In genomic region chr6:56521454-56521853, GRCh38 we compare ENCODE assay signal across 19 cellular contexts.
DNase-seq lines count a peak whose midpoint lies in the region; ATAC-seq, FAIRE-seq and TF ChIP-seq lines count a peak whose summit lies in the region.
"Had no signal": no experiment of that assay in that cellular context is flagged by ENCODE, and none has a peak within 500 bp of the region (broad histone marks: within the 10 kb centered on the region; RNA-seq: fewer than 3 reads in every experiment).

No MANE protein-coding gene starts in this region.

- H3K36me3 Mint-ChIP-seq in nephron progenitor cell (ENCODE audit: low read depth), result peaks cover 43% of the 10 kb centered on the region
- H3K36me3 Mint-ChIP-seq in stimulated activated memory B cell treated with anti-CD40 and anti-IgM and Interleukin-4, amounts not matched to agents 10 μg/mL and 1 μg/mL and 100 μg/mL, for 72 hours, result no peaks in the 10 kb centered on the region
- H3K36me3 Mint-ChIP-seq: activated naive CD8-positive, alpha-beta T cell treated with anti-CD3 and anti-CD28 coated beads for 36 hours had no signal

- H3K9me3 ChIP-seq in HUES64 (ENCODE audit: insufficient read depth, low read depth, low read length), result no peaks in the 10 kb centered on the region
- H3K9me3 ChIP-seq in colonic mucosa, result no peaks in the 10 kb centered on the region
- H3K9me3 ChIP-seq in HepG2 (ENCODE audit: low read length), result no peaks in the 10 kb centered on the region
- H3K9me3 ChIP-seq in transverse colon, result no peaks in the 10 kb centered on the region
- H3K9me3 ChIP-seq in trophoblast cell (ENCODE audit: insufficient read depth, low read depth, low read length), result no peaks in the 10 kb centered on the region
- H3K9me3 ChIP-seq: left lung, thoracic aorta had no signal

- TF ChIP-seq POLR2A in HepG2 (IDR thresholded peaks at IDR 0.05; ENCODE audit: insufficient read depth in 1 of 2, low read depth in 2 of 2, low read length in 2 of 2) (no peak), transverse colon (IDR thresholded peaks at IDR 0.05) (no peak)

- no peak overlapping the region for H4K8ac ChIP-seq in trophoblast cell (ENCODE audit: low read depth, low read length)

- WGBS in HUES64, result 100% methylated on average over 1 of the region's 2 CpGs
- 46% methylated on average over 2 of the region's 2 CpGs for WGBS in HepG2 (ENCODE audit: low lambda C conversion rate)
- 62 to 77% methylated on average over 2 of the region's 2 CpGs for WGBS in transverse colon (ENCODE audit: low coverage in 1 of 2), 2 donors
- WGBS in trophoblast cell (ENCODE audit: extremely low coverage, insufficient coverage, insufficient read length), result no CpG with 5 or more reads among the region's 2 CpGs

- no peaks in the 10 kb centered on the region for H3K27me3 Mint-ChIP-seq in nephron progenitor cell (ENCODE audit: low read depth, poor library complexity)
- H3K27me3 Mint-ChIP-seq in stimulated activated memory B cell treated with anti-CD40 and anti-IgM and Interleukin-4, amounts not matched to agents 10 μg/mL and 1 μg/mL and 100 μg/mL, for 72 hours, result no peaks in the 10 kb centered on the region
- H3K27me3 Mint-ChIP-seq: activated CD4-positive, alpha-beta memory T cell treated with anti-CD3 and anti-CD28 coated beads, Interleukin-2, amount 10 ng/mL, durations not matched to agents 7 days and 5 days; activated naive CD8-positive, alpha-beta T cell treated with anti-CD3 and anti-CD28 coated beads for 36 hours; T-cell had no signal

- no peak for FAIRE-seq in HepG2 (lab: Jason Lieb, UNC)

- H3K4me1 ChIP-seq in HUES64 (ENCODE audit: insufficient read depth, low read length) (peaks cover 47% of the 10 kb centered on the region), colonic mucosa (no peaks in the 10 kb centered on the region), HepG2 (ENCODE audit: insufficient read depth, low read length) (peaks cover 40% of the 10 kb centered on the region), transverse colon (peaks cover 0 to 55% (median 19%) of the 10 kb centered on the region in 4 donors), trophoblast cell (ENCODE audit: control insufficient read depth in 1 of 2, insufficient read depth in 2 of 2, low read length in 2 of 2) (no peaks in the 10 kb centered on the region)

- intact Hi-C loops in colonic mucosa (cut with DNase I) (no loop called here), HepG2 (cut with micrococcal nuclease; ENCODE audit: unreplicated experiment) (loop anchor here (2.0 kb wide), 1 partner anchor 17 kb away; no protein-coding TSS in a partner anchor), transverse colon (cut with DNase I; ENCODE audit: low total_unique reads) (no loop called here)

- H2AFZ ChIP-seq in HepG2 (ENCODE audit: low read length), result no peak overlapping the region
- no peak overlapping the region for H2AFZ ChIP-seq in trophoblast cell (ENCODE audit: insufficient read depth, low read length, poor library complexity)

- H3K27me3 ChIP-seq in HUES64 (ENCODE audit: insufficient read depth, low read length) (no peaks in the 10 kb centered on the region), colonic mucosa (no peaks in the 10 kb centered on the region), HepG2 (ENCODE audit: control insufficient read depth in 1 of 2, insufficient read depth in 2 of 2, low read length in 2 of 2) (no peaks in the 10 kb centered on the region), transverse colon (no peaks in the 10 kb centered on the region), trophoblast cell (ENCODE audit: insufficient read depth, low read length) (no peaks in the 10 kb centered on the region)
- H3K27me3 ChIP-seq: left lung had no signal

- no peaks in the 10 kb centered on the region for H3K79me1 ChIP-seq in trophoblast cell (ENCODE audit: low read length)

- peaks cover 41% of the 10 kb centered on the region for H3K36me3 ChIP-seq in HUES64 (ENCODE audit: insufficient read depth, low read length)
- no peaks in the 10 kb centered on the region for H3K36me3 ChIP-seq in colonic mucosa
- H3K36me3 ChIP-seq in HepG2 (replicated peaks in 1 of 2; ENCODE audit: control insufficient read depth in 1 of 2, insufficient read depth in 2 of 2, low read length in 2 of 2), result peaks cover 6 to 19% of the 10 kb centered on the region in 2 experiments
- peaks cover 0 to 11% (median 1%) of the 10 kb centered on the region in 4 donors for H3K36me3 ChIP-seq in transverse colon
- H3K36me3 ChIP-seq in trophoblast cell (ENCODE audit: control insufficient read depth in 1 of 2, insufficient read depth in 2 of 2, low read length in 2 of 2), result peaks cover 4 to 10% of the 10 kb centered on the region in 2 experiments

- no peak overlapping the region for H2BK120ac ChIP-seq in trophoblast cell (ENCODE audit: insufficient read depth, low read length, poor library complexity)

- H4K12ac ChIP-seq in trophoblast cell (ENCODE audit: low read depth, low read length), result no peak overlapping the region

- H4K91ac ChIP-seq in trophoblast cell (ENCODE audit: low read depth, low read length), result no peak overlapping the region

- H3K4me2 ChIP-seq in HepG2 (ENCODE audit: low read depth, low read length) (no peak overlapping the region), trophoblast cell (ENCODE audit: low read length) (no peak overlapping the region)

- peaks cover 9% of the 10 kb centered on the region for H3K4me1 Mint-ChIP-seq in nephron progenitor cell
- H3K4me1 Mint-ChIP-seq in stimulated activated memory B cell treated with anti-CD40 and anti-IgM and Interleukin-4, amounts not matched to agents 10 μg/mL and 1 μg/mL and 100 μg/mL, for 72 hours, result no peaks in the 10 kb centered on the region
- H3K4me1 Mint-ChIP-seq: activated CD4-positive, alpha-beta memory T cell treated with anti-CD3 and anti-CD28 coated beads, Interleukin-2, amount 10 ng/mL, durations not matched to agents 7 days and 5 days; activated naive CD8-positive, alpha-beta T cell treated with anti-CD3 and anti-CD28 coated beads for 36 hours; T-cell had no signal

- TF ChIP-seq CTCF in colonic mucosa (IDR thresholded peaks at IDR 0.05) (no peak), HepG2 (CRISPR knock-in tag; IDR thresholded peaks at IDR 0.05) (no peak), transverse colon (IDR thresholded peaks at IDR 0.05) (no peak), nephron progenitor cell (IDR thresholded peaks at IDR 0.05) (no peak)

- no peak overlapping the region for H3K4me3 ChIP-seq in HUES64 (ENCODE audit: low read length)
- no peak overlapping the region for H3K4me3 ChIP-seq in colonic mucosa
- H3K4me3 ChIP-seq in HepG2 (replicated peaks in 1 of 3; ENCODE audit: insufficient read depth in 1 of 3, low read depth in 2 of 3, low read length in 3 of 3), result no peak overlapping the region
- H3K4me3 ChIP-seq in transverse colon, result no peak overlapping the region
- no peak overlapping the region for H3K4me3 ChIP-seq in trophoblast cell (ENCODE audit: low read depth, low read length)
- H3K4me3 ChIP-seq: left lung, thoracic aorta had no signal

- H3K79me2 ChIP-seq in HepG2 (ENCODE audit: insufficient read depth, low read length) (no peaks in the 10 kb centered on the region), trophoblast cell (ENCODE audit: control insufficient read depth, insufficient read depth, low read length, poor library complexity) (no peaks in the 10 kb centered on the region)

- POLR2A ChIA-PET in HepG2 (lab: Yijun Ruan, JAX), result interaction anchor here (2.3 to 3.9 kb wide), 3 partner anchors 10 to 122 kb away, joined by 7 to 27 read pairs (median 10); no protein-coding TSS in a partner anchor

- CTCF ChIA-PET in HepG2 (lab: Yijun Ruan, JAX; ENCODE audit: low intra/inter-chr PET ratio, low total read pairs), result no interaction called here

- TF ChIP-seq RAD21 in HepG2 (CRISPR knock-in tag; IDR thresholded peaks at IDR 0.05), result no peak

- H3K4me3 Mint-ChIP-seq in nephron progenitor cell, result no peak overlapping the region
- no peak overlapping the region for H3K4me3 Mint-ChIP-seq in stimulated activated memory B cell treated with anti-CD40 and anti-IgM and Interleukin-4, amounts not matched to agents 10 μg/mL and 1 μg/mL and 100 μg/mL, for 72 hours
- H3K4me3 Mint-ChIP-seq: activated CD4-positive, alpha-beta memory T cell treated with anti-CD3 and anti-CD28 coated beads, Interleukin-2, amount 10 ng/mL, durations not matched to agents 7 days and 5 days; activated naive CD8-positive, alpha-beta T cell treated with anti-CD3 and anti-CD28 coated beads for 36 hours; T-cell had no signal

- H3K9ac ChIP-seq in HUES64 (ENCODE audit: low read depth, low read length), result no peak overlapping the region
- H3K9ac ChIP-seq in colonic mucosa (ENCODE audit: low read depth in 2 of 2, low read length in 2 of 2), result no peak overlapping the region
- H3K9ac ChIP-seq in HepG2 (ENCODE audit: insufficient read depth, low read depth, low read length), result no peak overlapping the region
- no peak overlapping the region for H3K9ac ChIP-seq in trophoblast cell (ENCODE audit: low read length)

- TF ChIP-seq EP300 in HepG2 (IDR thresholded peaks at IDR 0.05; ENCODE audit: low read depth in 2 of 2, low read length in 2 of 2) (peak in 1 of 2 experiments; percentile 80; a peak in 2 of 4 replicates), HepG2 (CRISPR knock-in tag; IDR thresholded peaks at IDR 0.05; ENCODE audit: borderline replicate concordance) (no peak), transverse colon (IDR thresholded peaks at IDR 0.05; ENCODE audit: low read depth) (no peak)

- ATAC-seq in HepG2 (peak; percentile 77), HG02852 (IDR thresholded peaks at IDR 0.05; ENCODE audit: unreplicated experiment) (no peak)
- no peak for ATAC-seq in stimulated activated memory B cell treated with anti-CD40 and anti-IgM and Interleukin-4, amounts not matched to agents 10 μg/mL and 1 μg/mL and 100 μg/mL, for 72 hours
- ATAC-seq: left lung, T-cell had no signal

- H3K14ac ChIP-seq in trophoblast cell (ENCODE audit: low read length), result no peak overlapping the region

- no peak for DNase-seq in colonic mucosa
- peak; percentile 83 for DNase-seq in HepG2 (ENCODE audit: low spot score)
- DNase-seq in transverse colon, result no peak
- DNase-seq in nephron progenitor cell, result no peak
- DNase-seq in trophoblast cell, result no peak
- DNase-seq: activated CD4-positive, alpha-beta memory T cell treated with anti-CD3 and anti-CD28 coated beads, Interleukin-2, amount 10 ng/mL, durations not matched to agents 7 days and 5 days; activated naive CD8-positive, alpha-beta T cell treated with anti-CD3 and anti-CD28 coated beads for 36 hours; activated T-cell treated with anti-CD3 and anti-CD28 coated beads, Interleukin-2, amount 50 U/mL, for 48 hours; AML-193; COR-L47; left lung; NCI-H1105 treated with DMSO at 0.1 percent for 48 hours; NCI-H2171; T-cell had no signal

- H3K27ac ChIP-seq in HUES64 (ENCODE audit: low read depth, low read length), result peak overlapping the region; percentile 17; the same call in 1 of the 2 replicates
- peak overlapping the region; percentile 5 for H3K27ac ChIP-seq in colonic mucosa
- peak overlapping the region; percentile 34 for H3K27ac ChIP-seq in HepG2 (ENCODE audit: extremely low read length, insufficient read depth, low read length)
- peak overlapping the region; percentile 64 to 72 (median 68) for H3K27ac ChIP-seq in transverse colon
- no peak overlapping the region for H3K27ac ChIP-seq in trophoblast cell (ENCODE audit: low read depth, low read length)
- H3K27ac ChIP-seq: VCaP had no signal

- H3K9me3 Mint-ChIP-seq in nephron progenitor cell, result no peaks in the 10 kb centered on the region
- peaks cover 6% of the 10 kb centered on the region for H3K9me3 Mint-ChIP-seq in stimulated activated memory B cell treated with anti-CD40 and anti-IgM and Interleukin-4, amounts not matched to agents 10 μg/mL and 1 μg/mL and 100 μg/mL, for 72 hours
- H3K9me3 Mint-ChIP-seq: activated CD4-positive, alpha-beta memory T cell treated with anti-CD3 and anti-CD28 coated beads, Interleukin-2, amount 10 ng/mL, durations not matched to agents 7 days and 5 days had no signal

- in situ Hi-C loops in HepG2 (cut with HindIII; ENCODE audit: extremely low pct_ligation_motif_present, low pct_unique_long_range_greater_than_20kb), result no loop called here
- in situ Hi-C loops in transverse colon (cut with MboI; ENCODE audit: low pct_ligation_motif_present in 1 of 4, low pct_unique_long_range_greater_than_20kb in 1 of 4, low sequenced_read_pairs in 3 of 4), result no loop called here

- no peak overlapping the region for H3K4ac ChIP-seq in trophoblast cell (ENCODE audit: low read depth, low read length)

- H4K20me1 ChIP-seq in HepG2 (ENCODE audit: insufficient read depth, low read length), result no peaks in the 10 kb centered on the region

- H3K23ac ChIP-seq in trophoblast cell (ENCODE audit: low read length), result no peak overlapping the region

- H2AK5ac ChIP-seq in trophoblast cell (ENCODE audit: low read length), result no peak overlapping the region

- H2BK5ac ChIP-seq in trophoblast cell (ENCODE audit: low read depth, low read length, poor library complexity), result no peak overlapping the region

- no peak overlapping the region for H2BK12ac ChIP-seq in trophoblast cell (ENCODE audit: low read length)

- no peak overlapping the region for H3K18ac ChIP-seq in trophoblast cell (ENCODE audit: low read length)

- no TSS peak for BruUV-seq in HepG2 (replicated peaks; lab: Mats Ljungman, UMichigan)

- no peak overlapping the region for H3K27ac Mint-ChIP-seq in nephron progenitor cell
- no peak overlapping the region for H3K27ac Mint-ChIP-seq in stimulated activated memory B cell treated with anti-CD40 and anti-IgM and Interleukin-4, amounts not matched to agents 10 μg/mL and 1 μg/mL and 100 μg/mL, for 72 hours
- H3K27ac Mint-ChIP-seq: activated CD4-positive, alpha-beta memory T cell treated with anti-CD3 and anti-CD28 coated beads, Interleukin-2, amount 10 ng/mL, durations not matched to agents 7 days and 5 days; activated naive CD8-positive, alpha-beta T cell treated with anti-CD3 and anti-CD28 coated beads for 36 hours; T-cell had no signal
